In genomic region chr15:63870403-63871209, GRCh38 we compare ENCODE assay signal across 8 cellular contexts. TPM values are rescaled to one million over a fixed set of nuclear protein-coding genes. Genes with fewer than 3 reads are reported as not detected.
A peak's percentile ranks its signal among the peaks of the same experiment; 100 is the strongest.
DNase-seq lines count a peak whose midpoint lies in the region; ATAC-seq and TF ChIP-seq lines count a peak whose summit lies in the region.

No MANE protein-coding gene starts in this region.

- DNase-seq in cardiac muscle cell (ENCODE audit: low read depth in 1 of 2, low spot score in 1 of 2) (peak; percentile 88 to 93), cardiac septum (ENCODE audit: low spot score) (no peak), astrocyte of the cerebellum (ENCODE audit: low read depth) (peak; percentile 79), kidney glomerular epithelial cell (lab: John Stamatoyannopoulos, UW) (peak; percentile 75), medulla oblongata (ENCODE audit: extremely low spot score) (no peak), colonic mucosa (no peak), 8988T (no peak)

- intact Hi-C loops in cardiac septum (cut with DNase I) = no loop called here
- intact Hi-C loops in colonic mucosa (cut with DNase I) = no loop called here

- no peak overlapping the region for H3K9ac ChIP-seq in colonic mucosa (ENCODE audit: low read depth in 2 of 2, low read length in 2 of 2)

- ATAC-seq in HG03460 (IDR thresholded peaks at IDR 0.05; ENCODE audit: unreplicated experiment) = no peak

- no peak overlapping the region for H3K4me3 ChIP-seq in cardiac muscle cell
- no peak overlapping the region for H3K4me3 ChIP-seq in astrocyte of the cerebellum (ENCODE audit: low read depth, low read length)
- no peak overlapping the region for H3K4me3 ChIP-seq in colonic mucosa

- no peaks in the 10 kb centered on the region for H3K4me1 ChIP-seq in cardiac muscle cell (ENCODE audit: low read depth)
- H3K4me1 ChIP-seq in colonic mucosa = no peaks in the 10 kb centered on the region

- H3K27ac ChIP-seq in cardiac muscle cell (no peak overlapping the region), colonic mucosa (no peak overlapping the region)

- in situ Hi-C loops in astrocyte of the cerebellum (cut with HindIII; ENCODE audit: low sequenced_read_pairs) = loop anchor here (5.0 kb wide), 1 partner anchor 33 kb away; no protein-coding TSS in a partner anchor

- H3K36me3 ChIP-seq in cardiac muscle cell (no peaks in the 10 kb centered on the region), colonic mucosa (no peaks in the 10 kb centered on the region)

- no peak for TF ChIP-seq CTCF in cardiac muscle cell (IDR thresholded peaks at IDR 0.05; ENCODE audit: low read depth, low read length)
- no peak for TF ChIP-seq CTCF in astrocyte of the cerebellum (IDR thresholded peaks at IDR 0.05; ENCODE audit: low read depth, low read length, missing control alignments)
- no peak for TF ChIP-seq CTCF in colonic mucosa (IDR thresholded peaks at IDR 0.05)

- H3K9me3 ChIP-seq in cardiac muscle cell (ENCODE audit: low read depth) = no peaks in the 10 kb centered on the region
- no peaks in the 10 kb centered on the region for H3K9me3 ChIP-seq in colonic mucosa

- H3K27me3 ChIP-seq in cardiac muscle cell (no peaks in the 10 kb centered on the region), colonic mucosa (no peaks in the 10 kb centered on the region)

RNA-seq across cellular contexts. Expression of gene HERC1, which starts 36.9 kb away (rescaled TPM):
- total RNA-seq in cardiac muscle cell = 74.4 and 84.3 TPM in 2 replicates
- 27.8 and 38.7 TPM in 2 replicates for polyA plus RNA-seq in cardiac muscle cell
- 94.9 TPM for total RNA-seq in cardiac septum
- total RNA-seq in colonic mucosa = 10 to 100 TPM; 58.2 to 58.9 TPM

Comparison
In these comparisons a context has a peak if more than half of its experiments do, and no peak if none do; other contexts are left out.
1. DNase-seq: peak in cardiac muscle cell (2 of 2), astrocyte of the cerebellum (single experiment) and kidney glomerular epithelial cell (single experiment); none in cardiac septum (single experiment), medulla oblongata (single experiment), colonic mucosa (single experiment) and 8988T (single experiment).